Comparison of ENCODE assay signal across 2 cellular contexts in genomic region chr10:100879741-100880360, GRCh38.
TF ChIP-seq lines count a peak whose summit lies in the region.

No MANE protein-coding gene starts in this region.

TF ChIP-seq in IMR-90, 13 proteins besides CTCF, POLR2A, EP300 and RAD21:
- no peak for TF ChIP-seq USF2 (IDR thresholded peaks at IDR 0.05; ENCODE audit: low read depth, low read length)
- no peak for TF ChIP-seq NFE2L2 (IDR thresholded peaks at IDR 0.05; ENCODE audit: low read depth, low read length)
- no peak for TF ChIP-seq FOS (IDR thresholded peaks at IDR 0.05; ENCODE audit: low read depth, low read length)
- no peak for TF ChIP-seq SMC3 (IDR thresholded peaks at IDR 0.05; ENCODE audit: low read depth, low read length)
- no peak for TF ChIP-seq MXI1 (IDR thresholded peaks at IDR 0.05; ENCODE audit: borderline replicate concordance, low read depth, low read length)
- no peak for TF ChIP-seq RCOR1 (IDR thresholded peaks at IDR 0.05; ENCODE audit: insufficient replicate concordance, low read length)
- TF ChIP-seq ELK1 (IDR thresholded peaks at IDR 0.05; ENCODE audit: borderline replicate concordance, low read depth, low read length): no peak
- TF ChIP-seq RFX5 (IDR thresholded peaks at IDR 0.05; ENCODE audit: low read depth, low read length): no peak
- TF ChIP-seq BHLHE40 (IDR thresholded peaks at IDR 0.05; ENCODE audit: low read depth, low read length): no peak
- no peak for TF ChIP-seq MAFK (IDR thresholded peaks at IDR 0.05; ENCODE audit: low read depth, low read length)
- no peak for TF ChIP-seq MAZ (IDR thresholded peaks at IDR 0.05; ENCODE audit: borderline replicate concordance, low read depth, low read length)
- no peak for TF ChIP-seq CEBPB (IDR thresholded peaks at IDR 0.05; ENCODE audit: low read depth, low read length)
- no peak for TF ChIP-seq CHD1 (IDR thresholded peaks at IDR 0.05; ENCODE audit: low read depth, low read length)

TF ChIP-seq in H1, 55 proteins besides CTCF, POLR2A, EP300 and RAD21:
- no peak for TF ChIP-seq RFX5 (IDR thresholded peaks at IDR 0.05; ENCODE audit: borderline replicate concordance, low read depth, low read length)
- TF ChIP-seq CHD7 (IDR thresholded peaks at IDR 0.05; ENCODE audit: insufficient replicate concordance, low read length): no peak
- TF ChIP-seq CBX8 (IDR thresholded peaks at IDR 0.05; ENCODE audit: borderline replicate concordance, low read depth, low read length): no peak
- TF ChIP-seq ASH2L (IDR thresholded peaks at IDR 0.05; ENCODE audit: low read length): no peak
- TF ChIP-seq EZH2 (IDR thresholded peaks at IDR 0.05; ENCODE audit: low read depth, low read length, severe bottlenecking): no peak
- no peak for TF ChIP-seq SP4 (IDR thresholded peaks at IDR 0.05; ENCODE audit: low read length)
- no peak for TF ChIP-seq ATF2 (IDR thresholded peaks at IDR 0.05; ENCODE audit: low read length)
- TF ChIP-seq BRCA1 (IDR thresholded peaks at IDR 0.05; ENCODE audit: low read depth, low read length): no peak
- TF ChIP-seq HDAC2 (IDR thresholded peaks at IDR 0.05; ENCODE audit: borderline replicate concordance in 1 of 2, low read depth in 2 of 2, low read length in 2 of 2): no peak
- no peak for TF ChIP-seq USF2 (IDR thresholded peaks at IDR 0.05; ENCODE audit: low read length)
- TF ChIP-seq FOSL1 (IDR thresholded peaks at IDR 0.05; ENCODE audit: insufficient read depth, low read depth, low read length): no peak
- no peak for TF ChIP-seq SIX5 (IDR thresholded peaks at IDR 0.05; ENCODE audit: low read depth, low read length)
- no peak for TF ChIP-seq SAP30 (IDR thresholded peaks at IDR 0.05; ENCODE audit: insufficient read depth, insufficient replicate concordance, low read length)
- no peak for TF ChIP-seq CEBPB (IDR thresholded peaks at IDR 0.05; ENCODE audit: low read depth, low read length)
- TF ChIP-seq GTF2F1 (IDR thresholded peaks at IDR 0.05; ENCODE audit: borderline replicate concordance, low read depth, low read length): no peak
- TF ChIP-seq BCL11A (IDR thresholded peaks at IDR 0.05; ENCODE audit: low read depth in 2 of 2, low read length in 2 of 2): no peak
- TF ChIP-seq CHD1 (IDR thresholded peaks at IDR 0.05; ENCODE audit: low read depth, low read length): no peak
- no peak for TF ChIP-seq PHF8 (conservative IDR thresholded peaks at IDR 0.05; ENCODE audit: low read depth, low read length)
- TF ChIP-seq MAX (IDR thresholded peaks at IDR 0.05): no peak
